2 cellular contexts compared by ENCODE assay signal in the genomic region with DNA sequence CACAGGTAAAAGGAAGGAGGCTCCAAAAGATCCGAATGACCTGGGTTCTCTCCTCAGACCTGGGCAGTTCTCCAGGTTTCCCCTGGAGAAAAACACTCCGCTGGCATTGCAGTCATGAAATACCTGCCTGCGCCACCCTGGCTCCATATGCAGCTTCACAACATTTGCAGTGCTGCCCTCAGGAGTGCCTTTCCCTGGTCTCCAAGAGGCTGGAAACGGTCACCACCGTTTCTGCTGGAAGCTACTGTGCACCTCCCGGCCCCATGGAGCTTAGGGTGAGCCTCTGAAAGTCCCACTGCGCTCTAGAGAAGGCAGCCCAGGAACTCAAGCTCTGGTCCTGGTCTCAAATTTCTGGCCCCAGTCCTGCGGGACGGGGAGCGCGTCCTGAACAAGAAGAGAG.
TF ChIP-seq lines count a peak whose summit lies in the region.

No MANE protein-coding gene starts in this region.

TF ChIP-seq in liver, 16 proteins besides CTCF, POLR2A, EP300 and RAD21:
- TF ChIP-seq, protein P1, sequence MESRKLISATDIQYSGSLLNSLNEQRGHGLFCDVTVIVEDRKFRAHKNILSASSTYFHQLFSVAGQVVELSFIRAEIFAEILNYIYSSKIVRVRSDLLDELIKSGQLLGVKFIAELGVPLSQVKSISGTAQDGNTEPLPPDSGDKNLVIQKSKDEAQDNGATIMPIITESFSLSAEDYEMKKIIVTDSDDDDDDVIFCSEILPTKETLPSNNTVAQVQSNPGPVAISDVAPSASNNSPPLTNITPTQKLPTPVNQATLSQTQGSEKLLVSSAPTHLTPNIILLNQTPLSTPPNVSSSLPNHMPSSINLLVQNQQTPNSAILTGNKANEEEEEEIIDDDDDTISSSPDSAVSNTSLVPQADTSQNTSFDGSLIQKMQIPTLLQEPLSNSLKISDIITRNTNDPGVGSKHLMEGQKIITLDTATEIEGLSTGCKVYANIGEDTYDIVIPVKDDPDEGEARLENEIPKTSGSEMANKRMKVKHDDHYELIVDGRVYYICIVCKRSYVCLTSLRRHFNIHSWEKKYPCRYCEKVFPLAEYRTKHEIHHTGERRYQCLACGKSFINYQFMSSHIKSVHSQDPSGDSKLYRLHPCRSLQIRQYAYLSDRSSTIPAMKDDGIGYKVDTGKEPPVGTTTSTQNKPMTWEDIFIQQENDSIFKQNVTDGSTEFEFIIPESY (IDR thresholded peaks at IDR 0.05) = no peak
- TF ChIP-seq, protein P2, sequence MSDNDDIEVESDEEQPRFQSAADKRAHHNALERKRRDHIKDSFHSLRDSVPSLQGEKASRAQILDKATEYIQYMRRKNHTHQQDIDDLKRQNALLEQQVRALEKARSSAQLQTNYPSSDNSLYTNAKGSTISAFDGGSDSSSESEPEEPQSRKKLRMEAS (IDR thresholded peaks at IDR 0.05) = no peak
- TF ChIP-seq HNF4A (conservative IDR thresholded peaks at IDR 0.05) = peak in 1 of 2 donors; percentile 10
- TF ChIP-seq YY1 (IDR thresholded peaks at IDR 0.05) = peak; percentile 50
- no peak for TF ChIP-seq JUND (IDR thresholded peaks at IDR 0.05)
- TF ChIP-seq, protein P3, sequence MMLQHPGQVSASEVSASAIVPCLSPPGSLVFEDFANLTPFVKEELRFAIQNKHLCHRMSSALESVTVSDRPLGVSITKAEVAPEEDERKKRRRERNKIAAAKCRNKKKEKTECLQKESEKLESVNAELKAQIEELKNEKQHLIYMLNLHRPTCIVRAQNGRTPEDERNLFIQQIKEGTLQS (IDR thresholded peaks at IDR 0.05) = no peak
- no peak for TF ChIP-seq HNF4G (IDR thresholded peaks at IDR 0.05)
- TF ChIP-seq FOXA2 (IDR thresholded peaks at IDR 0.05) = no peak

TF ChIP-seq in HepG2, 621 proteins besides CTCF, POLR2A, EP300 and RAD21:
- TF ChIP-seq MBD4 (IDR thresholded peaks at IDR 0.05; ENCODE audit: borderline replicate concordance, low read length) (no peak), BCL6 (CRISPR knock-in tag; IDR thresholded peaks at IDR 0.05) (no peak), ZNF383 (CRISPR knock-in tag; IDR thresholded peaks at IDR 0.05; ENCODE audit: borderline replicate concordance) (no peak), RARA (CRISPR knock-in tag; IDR thresholded peaks at IDR 0.05) (no peak), ETV6 (CRISPR knock-in tag; conservative IDR thresholded peaks at IDR 0.05) (no peak)
- TF ChIP-seq, protein P4, sequence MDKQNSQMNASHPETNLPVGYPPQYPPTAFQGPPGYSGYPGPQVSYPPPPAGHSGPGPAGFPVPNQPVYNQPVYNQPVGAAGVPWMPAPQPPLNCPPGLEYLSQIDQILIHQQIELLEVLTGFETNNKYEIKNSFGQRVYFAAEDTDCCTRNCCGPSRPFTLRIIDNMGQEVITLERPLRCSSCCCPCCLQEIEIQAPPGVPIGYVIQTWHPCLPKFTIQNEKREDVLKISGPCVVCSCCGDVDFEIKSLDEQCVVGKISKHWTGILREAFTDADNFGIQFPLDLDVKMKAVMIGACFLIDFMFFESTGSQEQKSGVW (CRISPR knock-in tag; IDR thresholded peaks at IDR 0.05; ENCODE audit: borderline replicate concordance) = no peak
